In genomic region chr12:62891805-62892549, GRCh38 we compare ENCODE assay signal across 1 cellular context.
TF ChIP-seq lines count a peak whose summit lies in the region.

No MANE protein-coding gene starts in this region.

TF ChIP-seq in HepG2, 621 proteins besides CTCF, POLR2A, EP300 and RAD21 (continued from another document and continues in another):
- no peak for TF ChIP-seq CEBPZ (IDR thresholded peaks at IDR 0.05; ENCODE audit: low read length)
- TF ChIP-seq ZFP36 (IDR thresholded peaks at IDR 0.05; ENCODE audit: borderline replicate concordance, low read depth, low read length, partially characterized antibody): no peak
- no peak for TF ChIP-seq KLF11 (CRISPR knock-in tag; IDR thresholded peaks at IDR 0.05)
- peak; percentile 84 for TF ChIP-seq RARA (CRISPR knock-in tag; IDR thresholded peaks at IDR 0.05)
- no peak for TF ChIP-seq RARG (CRISPR knock-in tag; IDR thresholded peaks at IDR 0.05; ENCODE audit: low read depth)
- no peak for TF ChIP-seq ZNF768 (CRISPR knock-in tag; IDR thresholded peaks at IDR 0.05)
- peak; percentile 69 for TF ChIP-seq FOXO1 (CRISPR knock-in tag; IDR thresholded peaks at IDR 0.05)
- TF ChIP-seq ZNF280D (CRISPR knock-in tag; IDR thresholded peaks at IDR 0.05): no peak
- peak; percentile 92 for TF ChIP-seq BCL6 (CRISPR knock-in tag; IDR thresholded peaks at IDR 0.05)
- no peak for TF ChIP-seq MAZ (IDR thresholded peaks at IDR 0.05; ENCODE audit: borderline replicate concordance, low read depth, low read length)
- TF ChIP-seq MAZ (CRISPR knock-in tag; IDR thresholded peaks at IDR 0.05; ENCODE audit: low read depth): no peak
- no peak for TF ChIP-seq ZNF597 (CRISPR knock-in tag; IDR thresholded peaks at IDR 0.05)
- no peak for TF ChIP-seq ZKSCAN5 (CRISPR knock-in tag; IDR thresholded peaks at IDR 0.05)
- 0 out of 2 replicates have a peak, but pooled peaks have one; percentile 73 for TF ChIP-seq ZSCAN29 (CRISPR knock-in tag; conservative IDR thresholded peaks at IDR 0.05)
- no peak for TF ChIP-seq ZNF230 (CRISPR knock-in tag; IDR thresholded peaks at IDR 0.05)
- no peak for TF ChIP-seq ZNF782 (CRISPR knock-in tag; IDR thresholded peaks at IDR 0.05; ENCODE audit: borderline replicate concordance)
- TF ChIP-seq KDM2A (CRISPR knock-in tag; IDR thresholded peaks at IDR 0.05; ENCODE audit: borderline replicate concordance, low read depth): no peak
- TF ChIP-seq ZBTB34 (CRISPR knock-in tag; IDR thresholded peaks at IDR 0.05): peak; percentile 92
- TF ChIP-seq IRF9 (CRISPR knock-in tag; IDR thresholded peaks at IDR 0.05; ENCODE audit: borderline replicate concordance): no peak
- no peak for TF ChIP-seq GPN1 (CRISPR knock-in tag; IDR thresholded peaks at IDR 0.05; ENCODE audit: borderline replicate concordance)
- TF ChIP-seq SOX13 (IDR thresholded peaks at IDR 0.05): peak; percentile 49; the same call in 1 of the 2 replicates
- TF ChIP-seq SOX13 (CRISPR knock-in tag; conservative IDR thresholded peaks at IDR 0.05 in 1 of 2, IDR thresholded peaks at IDR 0.05 in 1 of 2): peak in 1 of 2 experiments; percentile 73; a peak in 2 of 4 replicates
- TF ChIP-seq KAT2B (IDR thresholded peaks at IDR 0.05; ENCODE audit: borderline replicate concordance, low read depth, low read length): no peak
- TF ChIP-seq NR3C1 (CRISPR knock-in tag; IDR thresholded peaks at IDR 0.05): no peak
- TF ChIP-seq TSC22D2 (CRISPR knock-in tag; IDR thresholded peaks at IDR 0.05; ENCODE audit: borderline replicate concordance): no peak
- no peak for TF ChIP-seq ZBTB42 (CRISPR knock-in tag; IDR thresholded peaks at IDR 0.05)
- no peak for TF ChIP-seq ZBTB4 (CRISPR knock-in tag; IDR thresholded peaks at IDR 0.05; ENCODE audit: borderline replicate concordance)
- no peak for TF ChIP-seq IKZF4 (CRISPR knock-in tag; IDR thresholded peaks at IDR 0.05; ENCODE audit: borderline replicate concordance, low read depth, not compliant biosample characterization)
- TF ChIP-seq ZSCAN25 (CRISPR knock-in tag; IDR thresholded peaks at IDR 0.05): no peak
- no peak for TF ChIP-seq ZNF280B (CRISPR knock-in tag; IDR thresholded peaks at IDR 0.05; ENCODE audit: borderline replicate concordance)
- no peak for TF ChIP-seq IKZF1 (IDR thresholded peaks at IDR 0.05)
- no peak for TF ChIP-seq ZNF788 (CRISPR knock-in tag; IDR thresholded peaks at IDR 0.05; ENCODE audit: borderline replicate concordance)
- no peak for TF ChIP-seq POLR2AphosphoS2 (IDR thresholded peaks at IDR 0.05; ENCODE audit: low read depth, low read length)
- no peak for TF ChIP-seq PRDM15 (CRISPR knock-in tag; IDR thresholded peaks at IDR 0.05)
- TF ChIP-seq PATZ1 (CRISPR knock-in tag; IDR thresholded peaks at IDR 0.05): peak; percentile 15; the same call in 1 of the 2 replicates
- TF ChIP-seq STAG1 (CRISPR knock-in tag; IDR thresholded peaks at IDR 0.05): 0 out of 2 replicates have a peak, but pooled peaks have one; percentile 23
- no peak for TF ChIP-seq ZNF724P (CRISPR knock-in tag; IDR thresholded peaks at IDR 0.05; ENCODE audit: borderline replicate concordance)
- no peak for TF ChIP-seq NR0B2 (CRISPR knock-in tag; IDR thresholded peaks at IDR 0.05)
